23 cellular contexts compared by ENCODE assay signal in the genomic region with DNA sequence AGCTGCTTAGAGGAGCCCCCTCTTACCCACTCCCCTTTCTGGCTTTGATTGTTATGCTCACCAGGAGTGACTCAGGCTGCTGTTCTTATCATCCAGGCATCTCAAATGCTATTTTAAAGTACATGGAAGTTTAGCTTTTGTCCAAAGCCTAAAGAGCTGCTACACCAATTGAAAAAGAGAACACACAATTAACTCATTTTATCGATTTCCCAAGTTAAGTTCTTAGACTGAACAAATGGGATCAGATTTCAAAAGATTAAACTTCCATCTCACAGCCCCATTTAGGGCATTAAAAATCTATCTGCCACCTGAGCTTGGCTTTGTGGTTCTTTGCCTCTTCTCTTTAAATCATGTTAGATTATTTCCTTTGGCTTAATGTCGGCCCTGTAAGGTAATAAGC.
"Had no signal": no experiment of that assay in that cellular context is flagged by ENCODE, and none has a peak within 500 bp of the region (broad histone marks: within the 10 kb centered on the region; RNA-seq: fewer than 3 reads in every experiment).

No MANE protein-coding gene starts in this region.

- H3K4me3 ChIP-seq: left ventricle myocardium inferior, pancreas, psoas muscle, right atrium auricular region, spleen, testis, uterus had no signal

- H3K27ac ChIP-seq: foreskin keratinocyte, left ventricle myocardium inferior, neutrophil, pancreas, psoas muscle, right atrium auricular region, spleen, testis, uterus had no signal

- H3K4me1 ChIP-seq: foreskin keratinocyte, left ventricle myocardium inferior, pancreas, psoas muscle, right atrium auricular region, spleen, testis, uterus had no signal

- H3K9me3 ChIP-seq: left ventricle myocardium inferior, neutrophil, pancreas, psoas muscle, right atrium auricular region, spleen, testis, uterus had no signal

- DNase-seq: activated CD4-positive, alpha-beta T cell treated with anti-CD3 and anti-CD28 coated beads, Interleukin-2, amount 10 ng/mL, durations not matched to agents 7 days and 5 days; activated CD8-positive, alpha-beta memory T cell treated with anti-CD3 and anti-CD28 coated beads, Interleukin-2, amount 10 ng/mL, durations not matched to agents 7 days and 5 days; activated CD8-positive, alpha-beta T cell treated with anti-CD3 and anti-CD28 coated beads for 36 hours; activated gamma-delta T cell; activated naive CD4-positive, alpha-beta T cell treated with anti-CD3 and anti-CD28 coated beads, Interleukin-2, amount 50 U/mL, for 16 hours; activated naive CD8-positive, alpha-beta T cell treated with anti-CD3 and anti-CD28 coated beads, Interleukin-2, amount 50 U/mL, for 24 hours; activated T-cell treated with anti-CD3 and anti-CD28 coated beads for 4 hours; anterior cingulate cortex; caudate nucleus; effector CD8-positive, alpha-beta T cell; foreskin keratinocyte; left ventricle myocardium inferior; mammary epithelial cell; midbrain; pancreas; psoas muscle; spleen; stimulated activated CD4-positive, alpha-beta T cell treated with anti-CD3 and anti-CD28 coated beads, Interleukin-4, amount 100 ng/mL, for 1 hour; stimulated activated naive CD4-positive, alpha-beta T cell; testis; uterus had no signal

- H3K36me3 ChIP-seq: left ventricle myocardium inferior, neutrophil, pancreas, right atrium auricular region, spleen, uterus had no signal
